ENCODE assay signal across 10 cellular contexts in genomic region chr21:39345440-39345839, GRCh38. TPM values are rescaled to one million over a fixed set of nuclear protein-coding genes. Genes with fewer than 3 reads are reported as not detected.
DNase-seq lines count a peak whose midpoint lies in the region; ATAC-seq and TF ChIP-seq lines count a peak whose summit lies in the region.
"Had no signal": no experiment of that assay in that cellular context is flagged by ENCODE, and none has a peak within 500 bp of the region (broad histone marks: within the 10 kb centered on the region; RNA-seq: fewer than 3 reads in every experiment).

No MANE protein-coding gene starts in this region.

- DNase-seq in SK-N-SH (no peak), NCI-H226 (no peak), NOMO-1 treated with dmso at 0.1 percent for 144 hours (lab: John Stamatoyannopoulos, UW; ENCODE audit: unreplicated experiment) (no peak)
- DNase-seq: NCI-H1105 treated with DMSO at 0.1 percent for 48 hours, substantia nigra had no signal

- TF ChIP-seq CTCF in SK-N-SH (IDR thresholded peaks at IDR 0.05) (no peak), Loucy (conservative IDR thresholded peaks at IDR 0.05; ENCODE audit: low read length) (no peak)

- H3F3A ChIP-seq in SK-N-SH (replicated peaks; ENCODE audit: insufficient read depth) (peaks cover 39% of the 10 kb centered on the region), Loucy (ENCODE audit: low read depth) (0 out of 2 replicates have a peak, but pooled peaks cover 7% of the 10 kb centered on the region)

- H3K27ac ChIP-seq in SK-N-SH (ENCODE audit: low read depth in 2 of 2, low read length in 1 of 2): no peak overlapping the region

- H3K36me3 ChIP-seq in SK-N-SH (replicated peaks in 1 of 2; ENCODE audit: control insufficient read depth in 1 of 2, insufficient read depth in 2 of 2, low read length in 1 of 2) (peaks cover 57 to 62% of the 10 kb centered on the region in 2 experiments), Loucy (ENCODE audit: insufficient read depth, low read length) (peaks cover 51% of the 10 kb centered on the region), endocrine pancreas (ENCODE audit: control insufficient read depth, insufficient read depth, low read length) (peaks cover 3% of the 10 kb centered on the region), neuron (ENCODE audit: insufficient read depth, low read length) (peaks cover 58% of the 10 kb centered on the region)

- H3K9ac ChIP-seq in SK-N-SH: no peak overlapping the region
- peak overlapping the region; percentile 96 for H3K9ac ChIP-seq in Loucy (ENCODE audit: low read depth, low read length, poor library complexity, severe bottlenecking)
- peak overlapping the region; percentile 44 for H3K9ac ChIP-seq in endocrine pancreas (ENCODE audit: control insufficient read depth, insufficient read depth, low read length)

- H3K27me3 ChIP-seq in SK-N-SH (ENCODE audit: insufficient read depth) (no peaks in the 10 kb centered on the region), Loucy (ENCODE audit: insufficient read depth, low read length, poor library complexity, severe bottlenecking) (no peaks in the 10 kb centered on the region), endocrine pancreas (ENCODE audit: control insufficient read depth, insufficient read depth, low read length) (no peaks in the 10 kb centered on the region), neuron (ENCODE audit: insufficient read depth, low read length) (no peaks in the 10 kb centered on the region)

- H3K9me3 ChIP-seq in SK-N-SH: no peaks in the 10 kb centered on the region
- H3K9me3 ChIP-seq in Loucy (ENCODE audit: insufficient read depth, low read depth, low read length): no peaks in the 10 kb centered on the region
- no peaks in the 10 kb centered on the region for H3K9me3 ChIP-seq in endocrine pancreas (ENCODE audit: control insufficient read depth, low read length)
- peaks cover 2% of the 10 kb centered on the region for H3K9me3 ChIP-seq in neuron (ENCODE audit: low read length)

- 72% methylated on average over 6 of the region's 6 CpGs for WGBS in SK-N-SH (ENCODE audit: low lambda C conversion rate)

- no peak for TF ChIP-seq RAD21 in SK-N-SH (IDR thresholded peaks at IDR 0.05; ENCODE audit: low read length)

- CTCF ChIA-PET in SK-N-SH (lab: Yijun Ruan, JAX): interaction anchor here (1.2 to 4.5 kb wide), 2 partner anchors 14 to 32 kb away, joined by 3 to 24 read pairs; partner anchors contain the start of gene BRWD1

- POLR2A ChIA-PET in SK-N-SH (lab: Yijun Ruan, JAX): interaction anchor here (1.2 kb wide), 1 partner anchor 32 kb away, joined by 4 read pairs; the partner anchor contains the start of gene BRWD1

- H2AFZ ChIP-seq in SK-N-SH (ENCODE audit: low read depth) (no peak overlapping the region), Loucy (ENCODE audit: low read length) (no peak overlapping the region), neuron (ENCODE audit: low read depth, low read length) (no peak overlapping the region)

- H3K4me1 ChIP-seq in SK-N-SH (ENCODE audit: control insufficient read depth in 1 of 2, insufficient read depth in 2 of 2, low read depth in 1 of 2, low read length in 1 of 2): peaks cover 15 to 18% of the 10 kb centered on the region in 2 experiments; a peak in 3 of 4 replicates
- H3K4me1 ChIP-seq in Loucy (ENCODE audit: insufficient read depth, low read length, poor library complexity, severe bottlenecking): peaks cover 37% of the 10 kb centered on the region
- H3K4me1 ChIP-seq in endocrine pancreas (ENCODE audit: control insufficient read depth, insufficient read depth, low read length): peaks cover 22% of the 10 kb centered on the region
- H3K4me1 ChIP-seq in neuron (ENCODE audit: insufficient read depth, low read length): peaks cover 23% of the 10 kb centered on the region

- H3K4me3 ChIP-seq in SK-N-SH (ENCODE audit: low read depth in 2 of 2, low read length in 1 of 2) (peak overlapping the region in 1 of 2 experiments; percentile 86), Loucy (ENCODE audit: low read length, poor library complexity, severe bottlenecking) (peak overlapping the region; percentile 98), endocrine pancreas (ENCODE audit: control insufficient read depth, insufficient read depth, low read length) (peak overlapping the region; percentile 85), neuron (ENCODE audit: low read length) (peak overlapping the region; percentile 89)

- H3K79me2 ChIP-seq in SK-N-SH (ENCODE audit: insufficient read depth) (peaks cover 49% of the 10 kb centered on the region), Loucy (ENCODE audit: insufficient read depth, low read length) (peaks cover 64% of the 10 kb centered on the region)

- H3K4me2 ChIP-seq in SK-N-SH (peak overlapping the region; percentile 74), Loucy (ENCODE audit: low read depth, low read length, poor library complexity, severe bottlenecking) (peak overlapping the region; percentile 97)

- H3K9me2 ChIP-seq in SK-N-SH (no peaks in the 10 kb centered on the region), Loucy (replicated peaks; ENCODE audit: low read depth, low read length) (no peaks in the 10 kb centered on the region)

- H4K20me1 ChIP-seq in SK-N-SH (ENCODE audit: insufficient read depth) (peaks cover 49% of the 10 kb centered on the region), Loucy (ENCODE audit: insufficient read depth, low read length, poor library complexity, severe bottlenecking) (peaks cover 55% of the 10 kb centered on the region)

- TF ChIP-seq EP300 in SK-N-SH (IDR thresholded peaks at IDR 0.05; ENCODE audit: borderline replicate concordance in 1 of 2, low read depth in 1 of 2, low read length in 1 of 2): no peak

- ATAC-seq in SK-N-SH treated with all-trans-retinoic acid at 6 μM for 48 hours: no peak
- no peak for ATAC-seq in HG03565 (IDR thresholded peaks at IDR 0.05; ENCODE audit: unreplicated experiment)

TF ChIP-seq in SK-N-SH, 30 proteins besides CTCF, POLR2A, EP300 and RAD21 (continues in another document):
- TF ChIP-seq GATA2 (CRISPR knock-in tag; IDR thresholded peaks at IDR 0.05) (no peak), FOXM1 (IDR thresholded peaks at IDR 0.05; ENCODE audit: low read depth) (no peak), EZH2phosphoT487 (IDR thresholded peaks at IDR 0.05; ENCODE audit: borderline replicate concordance, low read depth) (no peak), NRF1 (IDR thresholded peaks at IDR 0.05; ENCODE audit: low read depth, low read length) (no peak), CHD2 (IDR thresholded peaks at IDR 0.05; ENCODE audit: low read length, partially characterized antibody) (no peak), RCOR1 (IDR thresholded peaks at IDR 0.05; ENCODE audit: low read length) (no peak), SMC3 (IDR thresholded peaks at IDR 0.05; ENCODE audit: low read depth, low read length) (no peak), TEAD4 (IDR thresholded peaks at IDR 0.05; ENCODE audit: borderline replicate concordance, insufficient read depth) (no peak), ZBTB33 (IDR thresholded peaks at IDR 0.05; ENCODE audit: borderline replicate concordance, low read depth) (no peak), TCF12 (IDR thresholded peaks at IDR 0.05) (no peak)

TF ChIP-seq in SK-N-SH treated with all-trans-retinoic acid at 6 μM for 48 hours, 23 proteins besides CTCF, POLR2A, EP300 and RAD21 (continues in another document):
- TF ChIP-seq TOX (CRISPR knock-in tag; IDR thresholded peaks at IDR 0.05; ENCODE audit: borderline replicate concordance) (no peak), ZNF565 (CRISPR knock-in tag; conservative IDR thresholded peaks at IDR 0.05; ENCODE audit: low read depth) (no peak), OSR1 (CRISPR knock-in tag; IDR thresholded peaks at IDR 0.05) (no peak), CREB5 (CRISPR knock-in tag; IDR thresholded peaks at IDR 0.05; ENCODE audit: low read depth) (no peak), GLIS3 (CRISPR knock-in tag; IDR thresholded peaks at IDR 0.05) (no peak), SNAI2 (CRISPR knock-in tag; IDR thresholded peaks at IDR 0.05) (no peak), ZC3H10 (CRISPR knock-in tag; IDR thresholded peaks at IDR 0.05) (no peak), POU6F1 (CRISPR knock-in tag; IDR thresholded peaks at IDR 0.05; ENCODE audit: borderline replicate concordance, low read depth) (no peak)

RNA-seq across cellular contexts. Expression of gene HMGN1, which starts 3.4 kb away (rescaled TPM):
- 203 and 219 TPM in 2 replicates for polyA plus RNA-seq in SK-N-SH (2012; rRNA removed)
- polyA plus RNA-seq in SK-N-SH (2012; cell fraction: cytosol; rRNA removed): 266 and 361 TPM in 2 replicates
- 150 and 210 TPM in 2 replicates for polyA plus RNA-seq in SK-N-SH (2012; cell fraction: nucleus; rRNA removed)

RNA-seq across cellular contexts. Expression of gene BRWD1, which starts 32.0 kb away (rescaled TPM):
- polyA plus RNA-seq in SK-N-SH (2012; rRNA removed): 7.9 and 9.1 TPM in 2 replicates
- 10.3 and 13.3 TPM in 2 replicates for polyA plus RNA-seq in SK-N-SH (2012; cell fraction: cytosol; rRNA removed)
- polyA plus RNA-seq in SK-N-SH (2012; cell fraction: nucleus; rRNA removed): 9.6 and 12.3 TPM in 2 replicates
